2 cellular contexts compared by ENCODE assay signal in the genomic region with DNA sequence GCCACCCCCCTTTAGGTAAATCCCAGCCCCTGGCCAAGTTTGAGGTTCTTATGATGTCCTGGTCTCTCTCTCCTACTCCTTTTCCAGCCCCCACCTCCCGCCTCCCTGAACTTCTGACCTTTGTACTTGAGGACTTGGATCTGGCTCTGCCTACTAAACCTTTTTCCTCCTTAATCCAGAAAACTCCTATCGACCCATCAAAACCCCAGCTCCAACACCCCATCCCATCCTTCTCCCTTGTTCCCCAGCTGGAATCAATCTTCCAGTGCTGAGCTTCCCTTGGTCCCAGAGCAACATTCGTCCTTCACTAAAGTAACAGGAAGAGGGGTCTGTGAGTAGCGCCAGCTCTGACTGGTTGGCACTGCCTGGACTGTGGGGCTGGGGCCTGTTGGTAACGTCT.
TF ChIP-seq lines count a peak whose summit lies in the region.

No MANE protein-coding gene starts in this region.

TF ChIP-seq in GM23338, 12 proteins besides CTCF, POLR2A, EP300 and RAD21:
- TF ChIP-seq CREB1 (CRISPR knock-in tag; IDR thresholded peaks at IDR 0.05; ENCODE audit: low read depth) = no peak
- TF ChIP-seq, protein P1, sequence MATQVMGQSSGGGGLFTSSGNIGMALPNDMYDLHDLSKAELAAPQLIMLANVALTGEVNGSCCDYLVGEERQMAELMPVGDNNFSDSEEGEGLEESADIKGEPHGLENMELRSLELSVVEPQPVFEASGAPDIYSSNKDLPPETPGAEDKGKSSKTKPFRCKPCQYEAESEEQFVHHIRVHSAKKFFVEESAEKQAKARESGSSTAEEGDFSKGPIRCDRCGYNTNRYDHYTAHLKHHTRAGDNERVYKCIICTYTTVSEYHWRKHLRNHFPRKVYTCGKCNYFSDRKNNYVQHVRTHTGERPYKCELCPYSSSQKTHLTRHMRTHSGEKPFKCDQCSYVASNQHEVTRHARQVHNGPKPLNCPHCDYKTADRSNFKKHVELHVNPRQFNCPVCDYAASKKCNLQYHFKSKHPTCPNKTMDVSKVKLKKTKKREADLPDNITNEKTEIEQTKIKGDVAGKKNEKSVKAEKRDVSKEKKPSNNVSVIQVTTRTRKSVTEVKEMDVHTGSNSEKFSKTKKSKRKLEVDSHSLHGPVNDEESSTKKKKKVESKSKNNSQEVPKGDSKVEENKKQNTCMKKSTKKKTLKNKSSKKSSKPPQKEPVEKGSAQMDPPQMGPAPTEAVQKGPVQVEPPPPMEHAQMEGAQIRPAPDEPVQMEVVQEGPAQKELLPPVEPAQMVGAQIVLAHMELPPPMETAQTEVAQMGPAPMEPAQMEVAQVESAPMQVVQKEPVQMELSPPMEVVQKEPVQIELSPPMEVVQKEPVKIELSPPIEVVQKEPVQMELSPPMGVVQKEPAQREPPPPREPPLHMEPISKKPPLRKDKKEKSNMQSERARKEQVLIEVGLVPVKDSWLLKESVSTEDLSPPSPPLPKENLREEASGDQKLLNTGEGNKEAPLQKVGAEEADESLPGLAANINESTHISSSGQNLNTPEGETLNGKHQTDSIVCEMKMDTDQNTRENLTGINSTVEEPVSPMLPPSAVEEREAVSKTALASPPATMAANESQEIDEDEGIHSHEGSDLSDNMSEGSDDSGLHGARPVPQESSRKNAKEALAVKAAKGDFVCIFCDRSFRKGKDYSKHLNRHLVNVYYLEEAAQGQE (IDR thresholded peaks at IDR 0.05; ENCODE audit: unreplicated experiment) = no peak
- TF ChIP-seq EZH2phosphoT487 (IDR thresholded peaks at IDR 0.05; ENCODE audit: unreplicated experiment) = no peak
- no peak; the same call in 1 of the 2 replicates for TF ChIP-seq POLR2AphosphoS5 (IDR thresholded peaks at IDR 0.05; ENCODE audit: low read depth)
- TF ChIP-seq, protein P2, sequence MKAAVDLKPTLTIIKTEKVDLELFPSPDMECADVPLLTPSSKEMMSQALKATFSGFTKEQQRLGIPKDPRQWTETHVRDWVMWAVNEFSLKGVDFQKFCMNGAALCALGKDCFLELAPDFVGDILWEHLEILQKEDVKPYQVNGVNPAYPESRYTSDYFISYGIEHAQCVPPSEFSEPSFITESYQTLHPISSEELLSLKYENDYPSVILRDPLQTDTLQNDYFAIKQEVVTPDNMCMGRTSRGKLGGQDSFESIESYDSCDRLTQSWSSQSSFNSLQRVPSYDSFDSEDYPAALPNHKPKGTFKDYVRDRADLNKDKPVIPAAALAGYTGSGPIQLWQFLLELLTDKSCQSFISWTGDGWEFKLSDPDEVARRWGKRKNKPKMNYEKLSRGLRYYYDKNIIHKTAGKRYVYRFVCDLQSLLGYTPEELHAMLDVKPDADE (IDR thresholded peaks at IDR 0.05) = no peak
- no peak for TF ChIP-seq JUNB (IDR thresholded peaks at IDR 0.05; ENCODE audit: unreplicated experiment)
TF ChIP-seq in GM23338: peak in this region for 0.

TF ChIP-seq in GM12878, 131 proteins besides CTCF, POLR2A, EP300 and RAD21:
- no peak for TF ChIP-seq SP1 (IDR thresholded peaks at IDR 0.05; ENCODE audit: low read depth, low read length)
- no peak for TF ChIP-seq RB1 (IDR thresholded peaks at IDR 0.05; ENCODE audit: borderline replicate concordance)
- no peak for TF ChIP-seq SREBF1 (IDR thresholded peaks at IDR 0.05; ENCODE audit: low read length)
- no peak for TF ChIP-seq ZBTB4 (CRISPR knock-in tag; IDR thresholded peaks at IDR 0.05)
- no peak for TF ChIP-seq NR2C1 (IDR thresholded peaks at IDR 0.05)
- TF ChIP-seq POLR2AphosphoS2 (IDR thresholded peaks at IDR 0.05; ENCODE audit: low read depth, low read length) = no peak
- TF ChIP-seq EGR1 (IDR thresholded peaks at IDR 0.05; ENCODE audit: borderline replicate concordance in 1 of 2, low read depth in 2 of 2, low read length in 2 of 2) = no peak
